ENCODE assay signal across 1 cellular context in genomic region chr11:62443390-62444201, GRCh38.
TF ChIP-seq lines count a peak whose summit lies in the region.

No MANE protein-coding gene starts in this region.

TF ChIP-seq in K562, 482 proteins besides CTCF, POLR2A, EP300 and RAD21 (continued from another document):
- TF ChIP-seq TSC22D4 (tag; IDR thresholded peaks at IDR 0.05), result no peak
- no peak for TF ChIP-seq ZNF551 (CRISPR knock-in tag; IDR thresholded peaks at IDR 0.05)
- no peak for TF ChIP-seq NFATC3 (IDR thresholded peaks at IDR 0.05)
- TF ChIP-seq MYBL2 (IDR thresholded peaks at IDR 0.05; ENCODE audit: low read depth), result no peak
- no peak for TF ChIP-seq MYBL2 (CRISPR knock-in tag; IDR thresholded peaks at IDR 0.05; ENCODE audit: borderline replicate concordance)
- no peak for TF ChIP-seq ZFP30 (CRISPR knock-in tag; IDR thresholded peaks at IDR 0.05; ENCODE audit: borderline replicate concordance)
- TF ChIP-seq CBX1 (IDR thresholded peaks at IDR 0.05; ENCODE audit: low read depth), result no peak
- TF ChIP-seq, protein P1, sequence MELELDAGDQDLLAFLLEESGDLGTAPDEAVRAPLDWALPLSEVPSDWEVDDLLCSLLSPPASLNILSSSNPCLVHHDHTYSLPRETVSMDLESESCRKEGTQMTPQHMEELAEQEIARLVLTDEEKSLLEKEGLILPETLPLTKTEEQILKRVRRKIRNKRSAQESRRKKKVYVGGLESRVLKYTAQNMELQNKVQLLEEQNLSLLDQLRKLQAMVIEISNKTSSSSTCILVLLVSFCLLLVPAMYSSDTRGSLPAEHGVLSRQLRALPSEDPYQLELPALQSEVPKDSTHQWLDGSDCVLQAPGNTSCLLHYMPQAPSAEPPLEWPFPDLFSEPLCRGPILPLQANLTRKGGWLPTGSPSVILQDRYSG (tag; conservative IDR thresholded peaks at IDR 0.05; ENCODE audit: low read depth), result no peak
- TF ChIP-seq POU5F1 (IDR thresholded peaks at IDR 0.05; ENCODE audit: borderline replicate concordance, low read depth, low read length, partially characterized antibody), result no peak
- no peak for TF ChIP-seq ZNF263 (CRISPR knock-in tag; IDR thresholded peaks at IDR 0.05; ENCODE audit: borderline replicate concordance)
- no peak for TF ChIP-seq POLR2AphosphoS2 (IDR thresholded peaks at IDR 0.05; ENCODE audit: low read length)
- TF ChIP-seq SRSF7 (optimal IDR thresholded peaks at IDR 0.05; ENCODE audit: low read depth, low read length), result no peak
- TF ChIP-seq CREBBP (IDR thresholded peaks at IDR 0.05; ENCODE audit: low read depth, low read length), result no peak
